Comparison of ENCODE assay signal across 26 cellular contexts in genomic region chr6:22328499-22328898, GRCh38. TPM values are rescaled to one million over a fixed set of nuclear protein-coding genes. Genes with fewer than 3 reads are reported as not detected.
DNase-seq lines count a peak whose midpoint lies in the region; ATAC-seq, FAIRE-seq and TF ChIP-seq lines count a peak whose summit lies in the region.
"Had no signal": no experiment of that assay in that cellular context is flagged by ENCODE, and none has a peak within 500 bp of the region (broad histone marks: within the 10 kb centered on the region; RNA-seq: fewer than 3 reads in every experiment).

No MANE protein-coding gene starts in this region.

- H3K4me1 Mint-ChIP-seq in nephron: peaks cover 36% of the 10 kb centered on the region
- H3K4me1 Mint-ChIP-seq: CD4-positive, alpha-beta memory T cell had no signal

- H3K9ac ChIP-seq in H1 (replicated peaks in 1 of 4; ENCODE audit: extremely low read depth in 1 of 4, low read depth in 3 of 4, low read length in 3 of 4): no peak overlapping the region
- H3K9ac ChIP-seq: BLaER1 had no signal

- no peak for TF ChIP-seq POLR2A in H1 (IDR thresholded peaks at IDR 0.05; ENCODE audit: control extremely low read depth in 1 of 2, low read depth in 2 of 2, low read length in 2 of 2)

- peak; percentile 71 for DNase-seq in EH (ENCODE audit: low read depth)
- peak in 1 of 2 experiments; percentile 48 for DNase-seq in SJSA1 (ENCODE audit: low read depth in 1 of 2, low spot score in 2 of 2)
- no peak for DNase-seq in H1 (ENCODE audit: low read depth in 1 of 2, low spot score in 2 of 2)
- DNase-seq in superior temporal gyrus (ENCODE audit: extremely low spot score): no peak
- no peak for DNase-seq in NCI-H1694 treated with DMSO at 0.1 percent for 48 hours (lab: John Stamatoyannopoulos, UW)
- no peak for DNase-seq in kidney glomerular epithelial cell (lab: John Stamatoyannopoulos, UW)
- DNase-seq: CD4-positive, alpha-beta memory T cell; GF-D8; H7; MG63; NCI-H1048; NCI-H1417 treated with DMSO at 0.1 percent for 48 hours; NCI-H187 treated with DMSO at 0.1 percent for 48 hours; NCI-H2107; NCI-H774; NK-92 treated with Interleukin-12 subunit alpha and Interleukin-12 subunit beta, amount 100 ng/mL, for 24 hours; SIG-M5 had no signal

- peak overlapping the region; percentile 53 to 92 (median 53) for H3K27ac Mint-ChIP-seq in nephron
- H3K27ac Mint-ChIP-seq: CD4-positive, alpha-beta memory T cell had no signal

- H4K5ac ChIP-seq in H1 (ENCODE audit: insufficient read length, low read depth, low read length): no peak overlapping the region

- CTCF ChIA-PET in H1 (lab: Charles Lee; ENCODE audit: partially characterized antibody): no interaction called here

- no peak overlapping the region for H2BK15ac ChIP-seq in H1 (ENCODE audit: low read length)

- H2BK5ac ChIP-seq in H1 (ENCODE audit: low read depth, low read length): no peak overlapping the region

- POLR2A ChIA-PET in H1 (lab: Charles Lee; ENCODE audit: partially characterized antibody): no interaction called here

- no peak overlapping the region for H3K4me2 ChIP-seq in H1 (ENCODE audit: insufficient read depth in 1 of 2, low read depth in 2 of 2, low read length in 2 of 2)
- H3K4me2 ChIP-seq: BLaER1 had no signal

- H3K4me1 ChIP-seq in SJSA1 (replicated peaks) (peaks cover 52% of the 10 kb centered on the region), H1 (replicated peaks in 1 of 4; ENCODE audit: control insufficient read depth in 3 of 4, insufficient read depth in 4 of 4, low read length in 3 of 4) (no peaks in the 10 kb centered on the region)

- H3K79me1 ChIP-seq in H1 (ENCODE audit: low read depth, low read length): no peaks in the 10 kb centered on the region

- no peak overlapping the region for H2BK120ac ChIP-seq in H1 (replicated peaks; ENCODE audit: low read depth, low read length)

- H3K18ac ChIP-seq in H1 (ENCODE audit: extremely low read depth, low read length): no peak overlapping the region

- no peak overlapping the region for H3K23ac ChIP-seq in H1 (ENCODE audit: insufficient read length)

- H3K56ac ChIP-seq in H1 (replicated peaks; ENCODE audit: insufficient read length, low read depth, low read length): no peak overlapping the region

- no peak overlapping the region for H2AFZ ChIP-seq in H1 (ENCODE audit: low read length)

- no peak for ATAC-seq in HG02885 (IDR thresholded peaks at IDR 0.05; ENCODE audit: poor library complexity, unreplicated experiment)
- ATAC-seq: K562, Panc1 had no signal

- H2AK5ac ChIP-seq in H1 (ENCODE audit: low read depth, low read length): no peak overlapping the region

- WGBS in H1 (ENCODE audit: extremely low coverage in 1 of 2, insufficient coverage in 1 of 2, insufficient read length in 1 of 2, insufficient replicate concordance in 2 of 2, low coverage in 1 of 2, low lambda C conversion rate in 2 of 2, missing lambda C conversion rate in 1 of 2), 2 experiments: 91% methylated on average over 5 of the region's 5 CpGs; no CpG with 5 or more reads in 1 of the 2 experiments

- H3K36me3 ChIP-seq in SJSA1 (no peaks in the 10 kb centered on the region), H1 (ENCODE audit: control insufficient read depth in 2 of 4, insufficient read depth in 4 of 4, low read length in 3 of 4) (no peaks in the 10 kb centered on the region)
- H3K36me3 ChIP-seq: BLaER1, MG63 had no signal

- H3K27ac ChIP-seq in SJSA1 (peak overlapping the region; percentile 48), H1 (ENCODE audit: low read depth, low read length) (no peak overlapping the region)
- H3K27ac ChIP-seq: BLaER1 had no signal

- no peaks in the 10 kb centered on the region for H3K27me3 ChIP-seq in SJSA1 (replicated peaks)
- H3K27me3 ChIP-seq in H1 (replicated peaks in 1 of 4; ENCODE audit: control insufficient read depth in 3 of 4, extremely low read depth in 1 of 4, insufficient read depth in 3 of 4, low read length in 3 of 4): peaks cover 0 to 1% (median 0%) of the 10 kb centered on the region in 4 experiments; a peak in 1 of 7 replicates
- H3K27me3 ChIP-seq: BLaER1, MG63 had no signal

- H3K4me3 ChIP-seq in SJSA1: no peak overlapping the region
- no peak overlapping the region for H3K4me3 ChIP-seq in H1 (ENCODE audit: extremely low read depth in 1 of 4, insufficient read depth in 2 of 4, low read depth in 3 of 4, low read length in 4 of 4)
- H3K4me3 ChIP-seq: BLaER1, K562, MG63 had no signal

- no peak overlapping the region for H3K14ac ChIP-seq in H1 (ENCODE audit: insufficient read length)

- H2BK20ac ChIP-seq in H1 (ENCODE audit: low read length): no peak overlapping the region

- no peak for TF ChIP-seq RAD21 in H1 (IDR thresholded peaks at IDR 0.05 in 1 of 2, conservative IDR thresholded peaks at IDR 0.05 in 1 of 2; ENCODE audit: low read depth in 2 of 2, low read length in 2 of 2)

- H3K4ac ChIP-seq in H1 (replicated peaks; ENCODE audit: insufficient read length, low read depth, low read length): no peak overlapping the region

- H3K36me3 Mint-ChIP-seq in nephron (ENCODE audit: low read depth): no peaks in the 10 kb centered on the region
- H3K36me3 Mint-ChIP-seq: CD4-positive, alpha-beta memory T cell had no signal

- no peak overlapping the region for H4K91ac ChIP-seq in H1 (replicated peaks; ENCODE audit: insufficient read length, low read length)

- no peaks in the 10 kb centered on the region for H3K23me2 ChIP-seq in H1 (ENCODE audit: low read depth, low read length)

- H3K9me3 Mint-ChIP-seq in nephron: no peaks in the 10 kb centered on the region

- H3K27me3 Mint-ChIP-seq in nephron (ENCODE audit: low read depth): peaks cover 4% of the 10 kb centered on the region

- H3K79me2 ChIP-seq in H1 (ENCODE audit: control insufficient read depth in 1 of 2, insufficient read depth in 2 of 2, low read length in 2 of 2): no peaks in the 10 kb centered on the region

- no peak for TF ChIP-seq CTCF in H1 (IDR thresholded peaks at IDR 0.05; ENCODE audit: control extremely low read depth in 1 of 3, insufficient read depth in 1 of 3, low read depth in 1 of 3, low read length in 3 of 3)
- TF ChIP-seq CTCF in nephron (IDR thresholded peaks at IDR 0.05; ENCODE audit: unreplicated experiment in 3 of 3): no peak

- FAIRE-seq in H1 (lab: Jason Lieb, UNC): no peak
- FAIRE-seq: A204.1 had no signal

- H4K8ac ChIP-seq in H1 (ENCODE audit: extremely low read depth, insufficient read depth, low read length): peak overlapping the region; percentile 51; the same call in 1 of the 2 replicates

- H3K4me3 Mint-ChIP-seq in nephron: no peak overlapping the region
- H3K4me3 Mint-ChIP-seq: CD4-positive, alpha-beta memory T cell had no signal

- TF ChIP-seq EP300 in H1 (IDR thresholded peaks at IDR 0.05; ENCODE audit: borderline replicate concordance in 1 of 2, low read depth in 2 of 2, low read length in 2 of 2): no peak

- H3K9me3 ChIP-seq in SJSA1 (replicated peaks): no peaks in the 10 kb centered on the region
- no peaks in the 10 kb centered on the region for H3K9me3 ChIP-seq in H1 (ENCODE audit: insufficient read depth in 2 of 2, low read depth in 1 of 2, low read length in 1 of 2)
- H3K9me3 ChIP-seq: MG63 had no signal

- H2BK12ac ChIP-seq in H1 (ENCODE audit: low read depth, low read length): no peak overlapping the region

- H4K20me1 ChIP-seq in H1 (replicated peaks in 1 of 2; ENCODE audit: control insufficient read depth in 1 of 2, insufficient read depth in 2 of 2, low read length in 2 of 2): no peaks in the 10 kb centered on the region
- H4K20me1 ChIP-seq: BLaER1 had no signal

TF ChIP-seq in H1, 55 proteins besides CTCF, POLR2A, EP300 and RAD21:
- no peak for TF ChIP-seq SIX5 (IDR thresholded peaks at IDR 0.05; ENCODE audit: low read depth, low read length)
- no peak for TF ChIP-seq HDAC2 (IDR thresholded peaks at IDR 0.05; ENCODE audit: borderline replicate concordance in 1 of 2, low read depth in 2 of 2, low read length in 2 of 2)
- TF ChIP-seq RFX5 (IDR thresholded peaks at IDR 0.05; ENCODE audit: borderline replicate concordance, low read depth, low read length): no peak
- TF ChIP-seq EGR1 (IDR thresholded peaks at IDR 0.05; ENCODE audit: borderline replicate concordance, low read depth, low read length): no peak
- no peak for TF ChIP-seq BACH1 (IDR thresholded peaks at IDR 0.05; ENCODE audit: low read length)
- no peak for TF ChIP-seq BCL11A (IDR thresholded peaks at IDR 0.05; ENCODE audit: low read depth in 2 of 2, low read length in 2 of 2)
- TF ChIP-seq TAF7 (optimal IDR thresholded peaks at IDR 0.05; ENCODE audit: borderline replicate concordance, low read depth, low read length): no peak
- no peak for TF ChIP-seq PHF8 (conservative IDR thresholded peaks at IDR 0.05; ENCODE audit: low read depth, low read length)
- TF ChIP-seq CHD2 (IDR thresholded peaks at IDR 0.05; ENCODE audit: low read length): no peak

RNA-seq across cellular contexts. Expression of gene PRL, which starts 31.7 kb away (rescaled TPM):
- not detected in 2 replicates for total RNA-seq in SJSA1 (2014; rRNA removed; shearing (Covaris generic))
- total RNA-seq in H1 (2021; fragmentation: NEBNext Ultra II Directional; extraction: Animal tissue kit (Norgen Biotek cat#: 25700)): not detected in 2 replicates
- not detected in 2 replicates for polyA plus RNA-seq in H1 (2011; rRNA removed)
- not detected for polyA plus RNA-seq in H1 (2011; cell fraction: cytosol; rRNA removed)
- not detected for polyA plus RNA-seq in H1 (2011; cell fraction: nucleus; rRNA removed)
- not detected in 4 replicates for polyA plus RNA-seq in H1 (2012, experiment 1 of 2)
- polyA plus RNA-seq in H1 (2012, experiment 2 of 2): not detected
- not detected for polyA plus RNA-seq in H1 (2013, experiment 1 of 2)
- not detected for polyA plus RNA-seq in H1 (2013, experiment 2 of 2)
- polyA minus RNA-seq in H1 (2011; rRNA and poly(A)+ RNA removed): not detected in 2 replicates
- polyA minus RNA-seq in H1 (2011; cell fraction: cytosol; rRNA and poly(A)+ RNA removed): not detected
- polyA minus RNA-seq in H1 (2011; cell fraction: nucleus; rRNA and poly(A)+ RNA removed): not detected
- total RNA-seq: CD4-positive, alpha-beta memory T cell; Daoy; H7; K562; LHCN-M2; NCI-H460 had no signal
- polyA plus RNA-seq: CD4-positive, alpha-beta memory T cell; K562 had no signal
